In the genomic region with DNA sequence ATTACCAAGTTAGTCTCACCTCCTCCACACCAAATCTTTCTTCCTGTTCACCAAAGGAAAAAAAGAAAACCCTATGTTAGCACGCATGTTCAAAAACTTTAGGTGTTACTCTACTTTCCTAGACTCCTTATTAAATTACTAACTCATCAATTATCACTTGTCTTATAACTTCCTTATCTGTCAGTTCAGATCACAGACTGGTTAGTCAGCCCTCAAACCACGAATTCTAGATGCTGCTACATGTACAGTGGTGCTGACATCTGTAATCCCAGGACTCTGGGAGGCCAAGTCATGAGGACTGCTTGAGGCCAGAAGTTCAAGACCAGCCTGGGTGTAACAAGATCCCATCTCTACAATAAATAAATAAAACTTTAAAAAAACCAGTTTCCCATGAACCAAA, we compare ENCODE assay signal across 8 cellular contexts. TPM values are rescaled to one million over a fixed set of nuclear protein-coding genes. Genes with fewer than 3 reads are reported as not detected.
A peak's percentile ranks its signal among the peaks of the same experiment; 100 is the strongest.
DNase-seq lines count a peak whose midpoint lies in the region; ATAC-seq and TF ChIP-seq lines count a peak whose summit lies in the region.

No MANE protein-coding gene starts in this region.

- in situ Hi-C loops in astrocyte of the cerebellum (cut with HindIII; ENCODE audit: low sequenced_read_pairs) = loop anchor here (5.0 kb wide), 2 partner anchors 35 to 55 kb away; no protein-coding TSS in a partner anchor
- in situ Hi-C loops in brain microvascular endothelial cell (cut with HindIII; ENCODE audit: low pct_ligation_motif_present, low sequenced_read_pairs) = no loop called here

- peak overlapping the region in 1 of 2 experiments; percentile 99; a peak in 2 of 4 replicates for H3K4me3 ChIP-seq in DND-41 (ENCODE audit: low read depth in 1 of 2, low read length in 2 of 2)
- H3K4me3 ChIP-seq in NB4 (ENCODE audit: low read depth, low read length) = peak overlapping the region; percentile 4
- peak overlapping the region; percentile 13 for H3K4me3 ChIP-seq in astrocyte of the cerebellum (ENCODE audit: low read depth, low read length)
- no peak overlapping the region for H3K4me3 ChIP-seq in lower leg skin (ENCODE audit: low read depth, poor library complexity, severe bottlenecking)
- no peak overlapping the region for H3K4me3 ChIP-seq in brain microvascular endothelial cell (ENCODE audit: low read depth, low read length)

- H3K27ac ChIP-seq in DND-41 (ENCODE audit: low read length) = no peak overlapping the region
- no peak overlapping the region for H3K27ac ChIP-seq in brain microvascular endothelial cell

- intact Hi-C loops in lower leg skin (cut with DNase I; ENCODE audit: low total_unique reads) = loop anchor here (10.0 kb wide), 1 partner anchor 63 kb away; no protein-coding TSS in a partner anchor

- H2AFZ ChIP-seq in DND-41 (ENCODE audit: low read depth, low read length) = no peak overlapping the region

- peaks cover 74% of the 10 kb centered on the region for H4K20me1 ChIP-seq in DND-41 (ENCODE audit: insufficient read depth, low read length)

- H3K9me3 ChIP-seq in DND-41 (ENCODE audit: insufficient read depth, low read length, severe bottlenecking) = peaks cover 13% of the 10 kb centered on the region

- H3K4me2 ChIP-seq in DND-41 (ENCODE audit: insufficient read depth, low read length) = peak overlapping the region; percentile 79; the same call in 1 of the 2 replicates

- peaks cover 66% of the 10 kb centered on the region for H3K4me1 ChIP-seq in DND-41 (ENCODE audit: insufficient read depth, low read length)

- peaks cover 81% of the 10 kb centered on the region for H3K79me2 ChIP-seq in DND-41 (ENCODE audit: insufficient read depth, low read length)

- peak overlapping the region; percentile 99 for H3K4me3 Mint-ChIP-seq in neural crest cell

- H3K27me3 ChIP-seq in DND-41 (ENCODE audit: insufficient read depth, low read length, poor library complexity) (no peaks in the 10 kb centered on the region), brain microvascular endothelial cell (replicated peaks) (no peaks in the 10 kb centered on the region)

- DNase-seq in DND-41 = no peak
- DNase-seq in NB4 (ENCODE audit: low read depth) = peak; percentile 75
- no peak for DNase-seq in astrocyte of the cerebellum (ENCODE audit: low read depth)
- no peak for DNase-seq in neural crest cell (ENCODE audit: low read depth, low spot score)
- no peak for DNase-seq in lower leg skin (ENCODE audit: low spot score in 2 of 2)
- DNase-seq in putamen (ENCODE audit: low spot score) = no peak
- no peak for DNase-seq in brain microvascular endothelial cell

- H3K27me3 Mint-ChIP-seq in neural crest cell (ENCODE audit: low read depth) = no peaks in the 10 kb centered on the region

- peak overlapping the region; percentile 6; the same call in 1 of the 2 replicates for H3K9ac ChIP-seq in DND-41 (ENCODE audit: low read depth, low read length)

- TF ChIP-seq CTCF in DND-41 (IDR thresholded peaks at IDR 0.05; ENCODE audit: borderline replicate concordance, extremely low read depth, low read length, poor library complexity, severe bottlenecking) (no peak), NB4 (IDR thresholded peaks at IDR 0.05; ENCODE audit: low read depth, low read length) (no peak), astrocyte of the cerebellum (IDR thresholded peaks at IDR 0.05; ENCODE audit: low read depth, low read length, missing control alignments) (no peak), neural crest cell (conservative IDR thresholded peaks at IDR 0.05) (no peak), lower leg skin (IDR thresholded peaks at IDR 0.05) (no peak), brain microvascular endothelial cell (IDR thresholded peaks at IDR 0.05; ENCODE audit: low read depth, low read length, missing control alignments) (no peak)

- TF ChIP-seq POLR2A in NB4 (IDR thresholded peaks at IDR 0.05; ENCODE audit: extremely low read depth, insufficient read length) (no peak), lower leg skin (IDR thresholded peaks at IDR 0.05) (no peak)

- H3K36me3 ChIP-seq in DND-41 (ENCODE audit: insufficient read depth, low read length) (peaks cover 73% of the 10 kb centered on the region), brain microvascular endothelial cell (replicated peaks) (peaks cover 12% of the 10 kb centered on the region)

- peaks cover 69% of the 10 kb centered on the region for H3K4me1 Mint-ChIP-seq in neural crest cell

- ATAC-seq in DND-41 (ENCODE audit: insufficient read depth, low read depth) = no peak
- ATAC-seq in HG03108 (IDR thresholded peaks at IDR 0.05; ENCODE audit: unreplicated experiment) = no peak

- 58 to 62% methylated on average over 2 of the region's 2 CpGs for WGBS in lower leg skin, 2 donors

- H3K36me3 Mint-ChIP-seq in neural crest cell (ENCODE audit: low read depth) = peaks cover 30% of the 10 kb centered on the region

- H3K27ac Mint-ChIP-seq in neural crest cell (ENCODE audit: unreplicated experiment) = peak overlapping the region; percentile 55

- H3K9me3 Mint-ChIP-seq in neural crest cell = no peaks in the 10 kb centered on the region

RNA-seq across cellular contexts. Expression of a gene that starts 3.5 kb away (rescaled TPM):
- 503 and 518 TPM in 2 replicates for total RNA-seq in neural crest cell
- total RNA-seq in lower leg skin = 100 to 1,000 TPM in 3 of 4 donors, 10 to 100 TPM in 1; 85.6 to 159 (median 121) TPM

Comparison
In these comparisons a context has a peak if more than half of its experiments do, and no peak if none do; other contexts are left out.
1. H3K4me3 ChIP-seq: peak in NB4 (single experiment) and astrocyte of the cerebellum (single experiment); none in lower leg skin (single experiment) and brain microvascular endothelial cell (single experiment).